Comparison of ENCODE assay signal across 9 cellular contexts in genomic region chr6:24125980-24126379, GRCh38. TPM values are rescaled to one million over a fixed set of nuclear protein-coding genes. Genes with fewer than 3 reads are reported as not detected.
DNase-seq lines count a peak whose midpoint lies in the region; ATAC-seq and TF ChIP-seq lines count a peak whose summit lies in the region.
"Had no signal": no experiment of that assay in that cellular context is flagged by ENCODE, and none has a peak within 500 bp of the region (broad histone marks: within the 10 kb centered on the region; RNA-seq: fewer than 3 reads in every experiment).

NRSN1 (plus strand) TSS chr6:24126215; CDS start chr6:24134328, 8,113 bp downstream.

- H3K4me3 ChIP-seq in right atrium auricular region: no peak within 1 kb of the TSS
- H3K4me3 ChIP-seq in suprapubic skin: peak within 1 kb of the TSS; percentile 24

- TF ChIP-seq CTCF in right atrium auricular region (IDR thresholded peaks at IDR 0.05): no peak
- TF ChIP-seq CTCF in suprapubic skin (IDR thresholded peaks at IDR 0.05): no peak

- H3K27me3 ChIP-seq in right atrium auricular region (no peaks in the 10 kb centered on the region), suprapubic skin (peaks cover 14% of the 10 kb centered on the region)

- WGBS in suprapubic skin: 4% methylated on average over 13 of the region's 37 CpGs

- no peaks in the 10 kb centered on the region for H3K9me3 ChIP-seq in right atrium auricular region
- no peaks in the 10 kb centered on the region for H3K9me3 ChIP-seq in suprapubic skin

- TF ChIP-seq EP300 in suprapubic skin (IDR thresholded peaks at IDR 0.05): no peak

- TF ChIP-seq POLR2A in suprapubic skin (IDR thresholded peaks at IDR 0.05): no peak
- no peak for TF ChIP-seq POLR2A in GM18505 (IDR thresholded peaks at IDR 0.05; ENCODE audit: borderline replicate concordance, extremely low read depth, insufficient read depth, insufficient read length)

- no peak for ATAC-seq in Right ventricle myocardium inferior
- ATAC-seq in GM18505 (IDR thresholded peaks at IDR 0.05; ENCODE audit: unreplicated experiment): no peak
- no peak for ATAC-seq in GM21367 (IDR thresholded peaks at IDR 0.05; ENCODE audit: unreplicated experiment)
- no peak for ATAC-seq in HG02678 (IDR thresholded peaks at IDR 0.05; ENCODE audit: unreplicated experiment)

- H3K36me3 ChIP-seq in right atrium auricular region (no peaks in the 10 kb centered on the region), suprapubic skin (no peaks in the 10 kb centered on the region)

- H3K4me1 ChIP-seq in right atrium auricular region (no peaks in the 10 kb centered on the region), suprapubic skin (peaks cover 7% of the 10 kb centered on the region)

- H3K27ac ChIP-seq in right atrium auricular region (no peak within 1 kb of the TSS), suprapubic skin (no peak within 1 kb of the TSS)

- DNase-seq in Right ventricle myocardium inferior (ENCODE audit: missing footprints): peak; percentile 46
- no peak for DNase-seq in right atrium auricular region (ENCODE audit: low spot score)
- DNase-seq in NCI-H82 (lab: John Stamatoyannopoulos, UW): peak; percentile 93
- peak; percentile 36 for DNase-seq in globus pallidus (ENCODE audit: low spot score)
- no peak for DNase-seq in suprapubic skin (ENCODE audit: low spot score in 2 of 2)
- DNase-seq: activated naive CD8-positive, alpha-beta T cell treated with anti-CD3 and anti-CD28 coated beads, Interleukin-2, amount 10 ng/mL, durations not matched to agents 7 days and 5 days had no signal

- intact Hi-C loops in Right ventricle myocardium inferior (cut with DNase I): no loop called here

RNA-seq across cellular contexts. Expression of gene NRSN1, which starts in this region (rescaled TPM):
- total RNA-seq in Right ventricle myocardium inferior (not detected), right atrium auricular region (not detected), suprapubic skin (not detected)
- total RNA-seq: activated naive CD8-positive, alpha-beta T cell treated with anti-CD3 and anti-CD28 coated beads, Interleukin-2, amount 10 ng/mL, durations not matched to agents 7 days and 5 days had no signal

Comparison
In these comparisons a context has a peak if more than half of its experiments do, and no peak if none do; other contexts are left out.
1. Peak in DNase-seq in Right ventricle myocardium inferior; RNA of the gene not detected or under 1 TPM.
2. DNase-seq: peak in NCI-H82 (single experiment) and globus pallidus (single experiment); none in right atrium auricular region (single experiment) and suprapubic skin (0 of 2).